Comparison of ENCODE assay signal across 8 cellular contexts in genomic region chr2:195543902-195544894, GRCh38.
DNase-seq lines count a peak whose midpoint lies in the region; ATAC-seq and TF ChIP-seq lines count a peak whose summit lies in the region.

No MANE protein-coding gene starts in this region.

- H3K36me3 ChIP-seq in mucosa of descending colon (ENCODE audit: low read depth) (no peaks in the 10 kb centered on the region), BE2C (no peaks in the 10 kb centered on the region)

- ATAC-seq in HG02970 (IDR thresholded peaks at IDR 0.05; ENCODE audit: low FRiP score, unreplicated experiment) (peak; percentile 86), mucosa of descending colon (peak; percentile 93)

- DNase-seq in activated CD4-positive, alpha-beta T cell treated with anti-CD3 and anti-CD28 coated beads, Interleukin-2, amount 10 ng/mL, durations not matched to agents 24 days and 14 days = peak; percentile 75
- no peak for DNase-seq in activated CD4-positive, alpha-beta T cell treated with anti-CD3 and anti-CD28 coated beads, Interleukin-2, amount 50 U/mL, for 4 hours
- DNase-seq in T-helper 2 cell treated with Interferon-gamma antibody and Interleukin-4, amounts not matched to agents 5 μg/mL and 100 μg/mL, for 36 hours (ENCODE audit: low spot score) = peak; percentile 58
- no peak for DNase-seq in mucosa of descending colon
- DNase-seq in BE2C = no peak
- DNase-seq in NCI-H1105 (lab: John Stamatoyannopoulos, UW) = no peak
- DNase-seq in lower leg skin (ENCODE audit: low spot score in 2 of 2) = no peak

- TF ChIP-seq CTCF in mucosa of descending colon (IDR thresholded peaks at IDR 0.05) (no peak), BE2C (IDR thresholded peaks at IDR 0.05; ENCODE audit: low read depth, low read length) (no peak), lower leg skin (IDR thresholded peaks at IDR 0.05) (no peak)

- H3K27me3 ChIP-seq in BE2C = no peaks in the 10 kb centered on the region

- H3K27ac Mint-ChIP-seq in activated CD4-positive, alpha-beta T cell treated with anti-CD3 and anti-CD28 coated beads, Interleukin-2, amount 10 ng/mL, durations not matched to agents 24 days and 14 days = peak overlapping the region; percentile 91
- H3K27ac Mint-ChIP-seq in T-helper 2 cell treated with Interferon-gamma antibody and Interleukin-4, amounts not matched to agents 5 μg/mL and 100 μg/mL, for 36 hours = peak overlapping the region; percentile 73

- no peak for TF ChIP-seq POLR2A in lower leg skin (IDR thresholded peaks at IDR 0.05)

- peaks cover 15% of the 10 kb centered on the region for H3K9me3 Mint-ChIP-seq in activated CD4-positive, alpha-beta T cell treated with anti-CD3 and anti-CD28 coated beads, Interleukin-2, amount 10 ng/mL, durations not matched to agents 24 days and 14 days
- H3K9me3 Mint-ChIP-seq in T-helper 2 cell treated with Interferon-gamma antibody and Interleukin-4, amounts not matched to agents 5 μg/mL and 100 μg/mL, for 36 hours = peaks cover 29% of the 10 kb centered on the region

- peaks cover 67% of the 10 kb centered on the region for H3K4me1 Mint-ChIP-seq in activated CD4-positive, alpha-beta T cell treated with anti-CD3 and anti-CD28 coated beads, Interleukin-2, amount 10 ng/mL, durations not matched to agents 24 days and 14 days
- peaks cover 58% of the 10 kb centered on the region for H3K4me1 Mint-ChIP-seq in T-helper 2 cell treated with Interferon-gamma antibody and Interleukin-4, amounts not matched to agents 5 μg/mL and 100 μg/mL, for 36 hours (ENCODE audit: low read depth)

- intact Hi-C loops in activated CD4-positive, alpha-beta T cell treated with anti-CD3 and anti-CD28 coated beads, Interleukin-2, amount 10 ng/mL, durations not matched to agents 24 days and 14 days (cut with micrococcal nuclease) = loop anchor here (1.0 to 10.0 kb wide), 6 partner anchors 8 to 1761 kb away; partner anchors contain the start of gene SLC39A10
- intact Hi-C loops in mucosa of descending colon (cut with DNase I, micrococcal nuclease) = no loop called here
- intact Hi-C loops in lower leg skin (cut with DNase I; ENCODE audit: low total_unique reads) = no loop called here

- peak overlapping the region; percentile 29 for H3K4me3 Mint-ChIP-seq in activated CD4-positive, alpha-beta T cell treated with anti-CD3 and anti-CD28 coated beads, Interleukin-2, amount 10 ng/mL, durations not matched to agents 24 days and 14 days
- H3K4me3 Mint-ChIP-seq in T-helper 2 cell treated with Interferon-gamma antibody and Interleukin-4, amounts not matched to agents 5 μg/mL and 100 μg/mL, for 36 hours = peak overlapping the region; percentile 67

- H3K4me1 ChIP-seq in mucosa of descending colon (ENCODE audit: low read depth) = no peaks in the 10 kb centered on the region
- no peaks in the 10 kb centered on the region for H3K4me1 ChIP-seq in BE2C

- H3K9me3 ChIP-seq in mucosa of descending colon (no peaks in the 10 kb centered on the region), BE2C (no peaks in the 10 kb centered on the region)

- no peaks in the 10 kb centered on the region for H3K27me3 Mint-ChIP-seq in activated CD4-positive, alpha-beta T cell treated with anti-CD3 and anti-CD28 coated beads, Interleukin-2, amount 10 ng/mL, durations not matched to agents 24 days and 14 days
- H3K27me3 Mint-ChIP-seq in T-helper 2 cell treated with Interferon-gamma antibody and Interleukin-4, amounts not matched to agents 5 μg/mL and 100 μg/mL, for 36 hours (ENCODE audit: low read depth) = no peaks in the 10 kb centered on the region

- peaks cover 29% of the 10 kb centered on the region for H3K36me3 Mint-ChIP-seq in activated CD4-positive, alpha-beta T cell treated with anti-CD3 and anti-CD28 coated beads, Interleukin-2, amount 10 ng/mL, durations not matched to agents 24 days and 14 days (ENCODE audit: low read depth)
- H3K36me3 Mint-ChIP-seq in T-helper 2 cell treated with Interferon-gamma antibody and Interleukin-4, amounts not matched to agents 5 μg/mL and 100 μg/mL, for 36 hours (ENCODE audit: low read depth) = peaks cover 44% of the 10 kb centered on the region

- 88 to 92% methylated on average over 11 of the region's 11 CpGs for whole genome bisulfite sequencing in lower leg skin, 2 donors

- no peak overlapping the region for H3K4me3 ChIP-seq in mucosa of descending colon
- no peak overlapping the region for H3K4me3 ChIP-seq in BE2C (ENCODE audit: low read depth, low read length)
- H3K4me3 ChIP-seq in lower leg skin (ENCODE audit: low read depth, poor library complexity, severe bottlenecking) = no peak overlapping the region

Comparison
In these comparisons a context has a peak if more than half of its experiments do, and no peak if none do; other contexts are left out.
1. DNase-seq: peak in activated CD4-positive, alpha-beta T cell treated with anti-CD3 and anti-CD28 coated beads, Interleukin-2, amount 10 ng/mL, durations not matched to agents 24 days and 14 days (single experiment) and T-helper 2 cell treated with Interferon-gamma antibody and Interleukin-4, amounts not matched to agents 5 μg/mL and 100 μg/mL, for 36 hours (single experiment); none in activated CD4-positive, alpha-beta T cell treated with anti-CD3 and anti-CD28 coated beads, Interleukin-2, amount 50 U/mL, for 4 hours (0 of 2), mucosa of descending colon (0 of 3), BE2C (single experiment), NCI-H1105 (single experiment) and lower leg skin (0 of 2).